Comparison of ENCODE assay signal across 26 cellular contexts in genomic region chr6:106789436-106790145, GRCh38.
DNase-seq lines count a peak whose midpoint lies in the region; ATAC-seq, FAIRE-seq and TF ChIP-seq lines count a peak whose summit lies in the region.
"Had no signal": no experiment of that assay in that cellular context is flagged by ENCODE, and none has a peak within 500 bp of the region (broad histone marks: within the 10 kb centered on the region; RNA-seq: fewer than 3 reads in every experiment).

No MANE protein-coding gene starts in this region.

- H4K20me1 ChIP-seq in OCI-LY3 (ENCODE audit: insufficient read depth, low read length), result no peaks in the 10 kb centered on the region

- H3K36me3 Mint-ChIP-seq in activated naive CD8-positive, alpha-beta T cell treated with anti-CD3 and anti-CD28 coated beads, Interleukin-2, amount 50 U/mL, for 24 hours (ENCODE audit: low read depth), result no peaks in the 10 kb centered on the region
- H3K36me3 Mint-ChIP-seq: activated naive CD4-positive, alpha-beta T cell treated with anti-CD3 and anti-CD28 coated beads, Interleukin-2, amount 50 U/mL, for 72 hours; CD8-positive, alpha-beta T cell; mesothelial cell of epicardium; natural killer cell had no signal

- no peak overlapping the region for H3K27ac Mint-ChIP-seq in activated naive CD8-positive, alpha-beta T cell treated with anti-CD3 and anti-CD28 coated beads, Interleukin-2, amount 50 U/mL, for 24 hours
- H3K27ac Mint-ChIP-seq: activated naive CD4-positive, alpha-beta T cell treated with anti-CD3 and anti-CD28 coated beads, Interleukin-2, amount 50 U/mL, for 72 hours; activated T-helper 2 cell treated with anti-CD3 and anti-CD28 coated beads, Interferon-gamma antibody, Interleukin-2, Interleukin-4, amounts not matched to agents 10 μg/mL and 5 μg/mL and 100 μg/mL, durations not matched to agents 14 hours and 24 hours and 36 hours; CD8-positive, alpha-beta T cell; mesothelial cell of epicardium; natural killer cell; stimulated activated naive CD8-positive, alpha-beta T cell treated with anti-CD3 and anti-CD28 coated beads, Interleukin-15, Interleukin-2, amounts not matched to agents 100 ng/mL and 50 ng/mL, for 24 hours had no signal

- no peak for TF ChIP-seq CTCF in OCI-LY3 (IDR thresholded peaks at IDR 0.05; ENCODE audit: low read depth, low read length)
- no peak for TF ChIP-seq CTCF in pancreas (IDR thresholded peaks at IDR 0.05)
- TF ChIP-seq CTCF in BE2C (IDR thresholded peaks at IDR 0.05; ENCODE audit: low read depth, low read length), result no peak
- no peak for TF ChIP-seq CTCF in ovary (IDR thresholded peaks at IDR 0.05)

- no peak overlapping the region for H2AFZ ChIP-seq in OCI-LY3 (ENCODE audit: low read depth, low read length)

- H3K9me3 Mint-ChIP-seq in activated naive CD8-positive, alpha-beta T cell treated with anti-CD3 and anti-CD28 coated beads, Interleukin-2, amount 50 U/mL, for 24 hours, result no peaks in the 10 kb centered on the region
- H3K9me3 Mint-ChIP-seq: activated naive CD4-positive, alpha-beta T cell treated with anti-CD3 and anti-CD28 coated beads, Interleukin-2, amount 50 U/mL, for 72 hours; activated T-helper 2 cell treated with anti-CD3 and anti-CD28 coated beads, Interferon-gamma antibody, Interleukin-2, Interleukin-4, amounts not matched to agents 10 μg/mL and 5 μg/mL and 100 μg/mL, durations not matched to agents 14 hours and 24 hours and 36 hours; CD8-positive, alpha-beta T cell; mesothelial cell of epicardium; natural killer cell; stimulated activated naive CD8-positive, alpha-beta T cell treated with anti-CD3 and anti-CD28 coated beads, Interleukin-15, Interleukin-2, amounts not matched to agents 100 ng/mL and 50 ng/mL, for 24 hours had no signal

- H3K9me3 ChIP-seq in OCI-LY3 (ENCODE audit: insufficient read depth, low read length) (no peaks in the 10 kb centered on the region), pancreas (no peaks in the 10 kb centered on the region), BE2C (no peaks in the 10 kb centered on the region), ovary (no peaks in the 10 kb centered on the region)
- H3K9me3 ChIP-seq: HAP-1, testis had no signal

- DNase-seq in Daoy (ENCODE audit: low read depth) (peak; percentile 19), glomerular visceral epithelial cell (ENCODE audit: extremely low spot score) (peak; percentile 34), pancreas (no peak), BE2C (no peak), ovary (no peak)
- DNase-seq in activated naive CD8-positive, alpha-beta T cell treated with anti-CD3 and anti-CD28 coated beads, Interleukin-2, amount 50 U/mL, for 24 hours, result no peak
- DNase-seq: activated CD4-positive, alpha-beta T cell treated with anti-CD3 and anti-CD28 coated beads for 4 hours; activated CD8-positive, alpha-beta memory T cell treated with anti-CD3 and anti-CD28 coated beads for 24 hours; activated T-cell treated with anti-CD3 and anti-CD28 coated beads for 4 hours; CD8-positive, alpha-beta T cell; glutamatergic neuron; Kasumi-1; left ventricle myocardium superior; natural killer cell; NCI-H446 treated with DMSO at 0.1 percent for 48 hours; NCI-H82; testis had no signal

- no peak overlapping the region for H3K9ac ChIP-seq in OCI-LY3 (ENCODE audit: low read length)

- peaks cover 4% of the 10 kb centered on the region for H3K27me3 Mint-ChIP-seq in activated naive CD8-positive, alpha-beta T cell treated with anti-CD3 and anti-CD28 coated beads, Interleukin-2, amount 50 U/mL, for 24 hours
- H3K27me3 Mint-ChIP-seq: stimulated activated naive CD8-positive, alpha-beta T cell treated with anti-CD3 and anti-CD28 coated beads, Interleukin-15, Interleukin-2, amounts not matched to agents 100 ng/mL and 50 ng/mL, for 24 hours had no signal

- H3K4me1 ChIP-seq in OCI-LY3 (ENCODE audit: low read length), result peaks cover 9% of the 10 kb centered on the region
- H3K4me1 ChIP-seq in pancreas, result peaks cover 42 to 58% (median 46%) of the 10 kb centered on the region in 3 donors
- H3K4me1 ChIP-seq in BE2C, result no peaks in the 10 kb centered on the region
- no peaks in the 10 kb centered on the region for H3K4me1 ChIP-seq in ovary (ENCODE audit: insufficient read depth)
- H3K4me1 ChIP-seq: HAP-1, testis had no signal

- no peak for ATAC-seq in pancreas
- no peak for ATAC-seq in activated naive CD8-positive, alpha-beta T cell treated with anti-CD3 and anti-CD28 coated beads, Interleukin-2, amount 50 U/mL, for 24 hours
- ATAC-seq: activated naive CD4-positive, alpha-beta T cell treated with anti-CD3 and anti-CD28 coated beads, Interleukin-2, amount 50 U/mL, for 72 hours; CD8-positive, alpha-beta T cell; left ventricle myocardium superior; natural killer cell had no signal

- FAIRE-seq in pancreas (lab: Jason Lieb, UNC), result no peak
- FAIRE-seq: GM12892 had no signal

- H3K27ac ChIP-seq in OCI-LY3 (ENCODE audit: low read length) (no peak overlapping the region), pancreas (peak overlapping the region in 3 of 4 donors; percentile 93 to 99 (median 96)), ovary (no peak overlapping the region)
- H3K27ac ChIP-seq: HL-60, testis had no signal

- no peaks in the 10 kb centered on the region for H3K36me3 ChIP-seq in OCI-LY3 (replicated peaks; ENCODE audit: low read depth, low read length)
- H3K36me3 ChIP-seq in pancreas, result no peaks in the 10 kb centered on the region
- H3K36me3 ChIP-seq in BE2C, result no peaks in the 10 kb centered on the region
- H3K36me3 ChIP-seq in ovary, result no peaks in the 10 kb centered on the region
- H3K36me3 ChIP-seq: HAP-1 had no signal

- intact Hi-C loops in pancreas (cut with DNase I), result loop anchor here in 2 of 3 donors (5.0 to 10.0 kb wide), 3 partner anchors 55 to 185 kb away; partner anchors contain the start of gene CD24 (in 1 of the 2)
- intact Hi-C loops in ovary (cut with DNase I), result no loop called here

- TF ChIP-seq EP300 in ovary (IDR thresholded peaks at IDR 0.05), result no peak

- 83 to 89% methylated on average over 3 of the region's 3 CpGs for WGBS in pancreas, 2 donors
- WGBS in ovary, 3 donors, result 55 to 62% (median 57%) methylated on average over 3 of the region's 3 CpGs

- H3K4me3 ChIP-seq in OCI-LY3 (ENCODE audit: low read length), result no peak overlapping the region
- H3K4me3 ChIP-seq in pancreas, result no peak overlapping the region
- no peak overlapping the region for H3K4me3 ChIP-seq in BE2C (ENCODE audit: low read depth, low read length)
- no peak overlapping the region for H3K4me3 ChIP-seq in ovary
- H3K4me3 ChIP-seq: HAP-1, smooth muscle cell, testis had no signal

- peak overlapping the region; percentile 9; the same call in 1 of the 2 replicates for H3K4me2 ChIP-seq in OCI-LY3 (ENCODE audit: low read length)
- H3K4me2 ChIP-seq: smooth muscle cell had no signal

- H3K27me3 ChIP-seq in OCI-LY3 (ENCODE audit: low read depth, low read length), result no peaks in the 10 kb centered on the region
- no peaks in the 10 kb centered on the region for H3K27me3 ChIP-seq in pancreas
- no peaks in the 10 kb centered on the region for H3K27me3 ChIP-seq in BE2C
- H3K27me3 ChIP-seq in ovary, result no peaks in the 10 kb centered on the region
- H3K27me3 ChIP-seq: testis had no signal

- no peaks in the 10 kb centered on the region for H3K79me2 ChIP-seq in OCI-LY3 (ENCODE audit: low read length)

- TF ChIP-seq POLR2A in ovary (IDR thresholded peaks at IDR 0.05), result no peak

- no peak overlapping the region for H3K4me3 Mint-ChIP-seq in activated naive CD8-positive, alpha-beta T cell treated with anti-CD3 and anti-CD28 coated beads, Interleukin-2, amount 50 U/mL, for 24 hours
- H3K4me3 Mint-ChIP-seq: CD8-positive, alpha-beta T cell; mesothelial cell of epicardium; natural killer cell; stimulated activated naive CD8-positive, alpha-beta T cell treated with anti-CD3 and anti-CD28 coated beads, Interleukin-15, Interleukin-2, amounts not matched to agents 100 ng/mL and 50 ng/mL, for 24 hours had no signal

- no peaks in the 10 kb centered on the region for H3K4me1 Mint-ChIP-seq in activated naive CD8-positive, alpha-beta T cell treated with anti-CD3 and anti-CD28 coated beads, Interleukin-2, amount 50 U/mL, for 24 hours
- H3K4me1 Mint-ChIP-seq: natural killer cell had no signal

Comparison
In these comparisons a context has a peak if more than half of its experiments do, and no peak if none do; other contexts are left out.
1. DNase-seq: peak in Daoy (single experiment) and glomerular visceral epithelial cell (single experiment); none in pancreas (0 of 6), BE2C (single experiment), activated naive CD8-positive, alpha-beta T cell treated with anti-CD3 and anti-CD28 coated beads, Interleukin-2, amount 50 U/mL, for 24 hours (single experiment) and ovary (0 of 5).
2. H3K27ac ChIP-seq: peak in pancreas (3 of 4); none in OCI-LY3 (single experiment) and ovary (0 of 2).
3. intact Hi-C loops: an anchor here in pancreas (5.0 to 10.0 kb wide); none called in ovary.